In the genomic region with DNA sequence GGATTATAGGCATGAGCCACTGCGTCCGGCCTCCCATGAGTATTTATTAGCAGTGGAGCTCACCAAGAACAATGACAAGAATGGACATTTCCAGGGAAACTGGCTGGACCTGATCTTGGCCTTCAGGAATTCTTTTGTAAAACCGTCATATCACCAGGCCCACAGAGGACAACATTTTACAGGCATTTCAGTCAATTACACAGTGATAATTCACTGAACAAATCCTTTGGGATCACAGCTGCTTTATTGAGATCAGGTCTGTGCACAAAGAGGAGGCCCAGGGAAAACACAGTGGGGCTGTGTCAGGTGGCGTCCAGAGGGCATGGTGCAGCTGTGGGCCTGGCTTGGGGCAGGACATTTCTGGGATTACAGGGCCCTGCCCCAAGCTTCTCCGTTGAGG, we compare ENCODE assay signal across 24 cellular contexts. TPM values are rescaled to one million over a fixed set of nuclear protein-coding genes. Genes with fewer than 3 reads are reported as not detected.
DNase-seq lines count a peak whose midpoint lies in the region; ATAC-seq and TF ChIP-seq lines count a peak whose summit lies in the region.
"Had no signal": no experiment of that assay in that cellular context is flagged by ENCODE, and none has a peak within 500 bp of the region (broad histone marks: within the 10 kb centered on the region; RNA-seq: fewer than 3 reads in every experiment).

No MANE protein-coding gene starts in this region.

- peak overlapping the region; percentile 55 for H3K18ac ChIP-seq in neuronal stem cell (ENCODE audit: low read length)

- no peaks in the 10 kb centered on the region for H3K79me1 ChIP-seq in neuronal stem cell (ENCODE audit: low read depth, low read length)

- no peaks in the 10 kb centered on the region for H3K27me3 ChIP-seq in SJCRH30
- no peaks in the 10 kb centered on the region for H3K27me3 ChIP-seq in hepatocyte
- H3K27me3 ChIP-seq in neuronal stem cell (ENCODE audit: control insufficient read depth in 3 of 3, insufficient read depth in 3 of 3, low read depth in 1 of 3, low read length in 3 of 3), result no peaks in the 10 kb centered on the region
- no peaks in the 10 kb centered on the region for H3K27me3 ChIP-seq in tibial artery
- H3K27me3 ChIP-seq: BE2C, MG63 had no signal

- H2AK5ac ChIP-seq in neuronal stem cell (ENCODE audit: low read depth, low read length), result no peak overlapping the region

- H3K4me3 ChIP-seq in SJCRH30 (no peak overlapping the region), hepatocyte (no peak overlapping the region), neuronal stem cell (ENCODE audit: low read length in 2 of 2) (no peak overlapping the region), tibial artery (no peak overlapping the region)
- H3K4me3 ChIP-seq: A549, K562, MG63 had no signal

- peaks cover 16% of the 10 kb centered on the region for H3K27me3 Mint-ChIP-seq in WTC11 (ENCODE audit: low read depth)
- H3K27me3 Mint-ChIP-seq: CD4-positive, CD25-positive, alpha-beta regulatory T cell had no signal

- no peak overlapping the region for H4K91ac ChIP-seq in neuronal stem cell (ENCODE audit: low read depth, low read length, poor library complexity)

- H2AFZ ChIP-seq in hepatocyte (no peak overlapping the region), neuronal stem cell (ENCODE audit: low read length) (no peak overlapping the region)

- no peak overlapping the region for H3K4me3 Mint-ChIP-seq in WTC11
- H3K4me3 Mint-ChIP-seq: CD4-positive, CD25-positive, alpha-beta regulatory T cell had no signal

- H3K4ac ChIP-seq in neuronal stem cell (ENCODE audit: low read length), result no peak overlapping the region

- H3K9me3 ChIP-seq in SJCRH30 (replicated peaks) (no peaks in the 10 kb centered on the region), hepatocyte (ENCODE audit: low read depth) (no peaks in the 10 kb centered on the region), neuronal stem cell (replicated peaks in 1 of 2; ENCODE audit: control insufficient read depth in 2 of 2, insufficient read depth in 1 of 2, low read depth in 1 of 2, low read length in 2 of 2) (peaks cover 0 to under 1% of the 10 kb centered on the region in 2 donors), tibial artery (no peaks in the 10 kb centered on the region)
- H3K9me3 ChIP-seq: A549, BE2C, MG63 had no signal

- H3K36me3 Mint-ChIP-seq in WTC11, result peaks cover 7% of the 10 kb centered on the region; the same call in 1 of the 2 replicates

- H3K27ac ChIP-seq in SJCRH30, result peak overlapping the region; percentile 24
- peak overlapping the region; percentile 47 for H3K27ac ChIP-seq in hepatocyte
- peak overlapping the region; percentile 22 for H3K27ac ChIP-seq in neuronal stem cell (replicated peaks; ENCODE audit: low read length)
- H3K27ac ChIP-seq in tibial artery, result no peak overlapping the region
- H3K27ac ChIP-seq: A549 had no signal

- TF ChIP-seq CTCF in hepatocyte (IDR thresholded peaks at IDR 0.05; ENCODE audit: poor library complexity), result no peak
- no peak for TF ChIP-seq CTCF in tibial artery (IDR thresholded peaks at IDR 0.05)
- TF ChIP-seq CTCF in WTC11 (IDR thresholded peaks at IDR 0.05), result no peak

- H3K4me2 ChIP-seq in hepatocyte, result no peak overlapping the region
- H3K4me2 ChIP-seq in neuronal stem cell (ENCODE audit: insufficient read depth, low read length, poor library complexity, severe bottlenecking), result no peak overlapping the region
- H3K4me2 ChIP-seq: A549 had no signal

- no peak overlapping the region for H3K23ac ChIP-seq in neuronal stem cell (ENCODE audit: low read depth, low read length, poor library complexity)

- DNase-seq in SJCRH30 (peak; percentile 77 to 85), hepatocyte (ENCODE audit: low spot score) (no peak), neuronal stem cell (ENCODE audit: low spot score) (no peak), tibial artery (no peak), WTC11 (ENCODE audit: low spot score) (no peak), NOMO-1 (lab: John Stamatoyannopoulos, UW; ENCODE audit: unreplicated experiment in 2 of 2) (no peak), head of caudate nucleus (no peak)
- DNase-seq: BE2C; CD4-positive, CD25-positive, alpha-beta regulatory T cell; DMS79; MG63; NCI-H1417; NCI-H1694 treated with DMSO at 0.1 percent for 48 hours; NCI-H2081 treated with DMSO at 0.1 percent for 48 hours; NCI-H2171 treated with DMSO at 0.1 percent for 48 hours; NCI-H446; NCI-H526; SIG-M5 had no signal

- H3K4me1 ChIP-seq in SJCRH30 (peaks cover 31% of the 10 kb centered on the region), hepatocyte (ENCODE audit: insufficient read depth) (no peaks in the 10 kb centered on the region), neuronal stem cell (ENCODE audit: control insufficient read depth in 2 of 2, insufficient read depth in 1 of 2, low read depth in 1 of 2, low read length in 2 of 2) (peaks cover 21 to 23% of the 10 kb centered on the region in 2 donors), tibial artery (no peaks in the 10 kb centered on the region)
- H3K4me1 ChIP-seq: A549, BE2C had no signal

- H3K9me2 ChIP-seq in hepatocyte (replicated peaks; ENCODE audit: insufficient read depth), result no peaks in the 10 kb centered on the region

- H2BK5ac ChIP-seq in neuronal stem cell (ENCODE audit: low read length), result no peak overlapping the region

- H2BK12ac ChIP-seq in neuronal stem cell (ENCODE audit: low read length), result no peak overlapping the region

- no peak overlapping the region for H3K9ac ChIP-seq in neuronal stem cell (ENCODE audit: low read depth, low read length, poor library complexity)

- H3K79me2 ChIP-seq in hepatocyte, result no peaks in the 10 kb centered on the region

- intact Hi-C loops in tibial artery (cut with DNase I; ENCODE audit: low total_unique reads) (no loop called here), head of caudate nucleus (cut with DNase I) (no loop called here)

- H3K4me1 Mint-ChIP-seq in WTC11, result peaks cover 37% of the 10 kb centered on the region

- H3K27ac Mint-ChIP-seq in WTC11, result no peak overlapping the region
- H3K27ac Mint-ChIP-seq: CD4-positive, CD25-positive, alpha-beta regulatory T cell had no signal

- H4K8ac ChIP-seq in neuronal stem cell (ENCODE audit: low read depth, low read length), result no peak overlapping the region

- H2BK15ac ChIP-seq in neuronal stem cell (ENCODE audit: low read length), result no peak overlapping the region

- POLR2A ChIA-PET in WTC11 (lab: Charles Lee), result no interaction called here

- no peak for ATAC-seq in WTC11
- ATAC-seq: A549, K562, Panc1, SK-N-SH treated with all-trans-retinoic acid at 6 μM for 48 hours had no signal

- no peaks in the 10 kb centered on the region for H3K9me3 Mint-ChIP-seq in WTC11
- H3K9me3 Mint-ChIP-seq: CD4-positive, CD25-positive, alpha-beta regulatory T cell had no signal

- H4K20me1 ChIP-seq in hepatocyte (ENCODE audit: insufficient read depth, poor library complexity, severe bottlenecking), result no peaks in the 10 kb centered on the region

- 68% methylated on average over 5 of the region's 5 CpGs for WGBS in hepatocyte (ENCODE audit: low lambda C conversion rate, missing lambda C conversion rate)
- WGBS in neuronal stem cell (ENCODE audit: extremely low coverage in 2 of 2, insufficient read length in 2 of 2, insufficient replicate concordance in 1 of 2), 2 donors, result no CpG with 5 or more reads among the region's 5 CpGs

- CTCF ChIA-PET in WTC11 (lab: Charles Lee), result interaction anchor here (0.9 to 2.7 kb wide), 7 partner anchors 17 to 121 kb away, joined by 3 to 15 read pairs (median 5); no protein-coding TSS in a partner anchor

- no peaks in the 10 kb centered on the region for H3K36me3 ChIP-seq in SJCRH30
- H3K36me3 ChIP-seq in hepatocyte (replicated peaks; ENCODE audit: insufficient read depth, low read depth), result no peaks in the 10 kb centered on the region
- H3K36me3 ChIP-seq in neuronal stem cell (replicated peaks in 1 of 2; ENCODE audit: control insufficient read depth in 2 of 2, insufficient read depth in 2 of 2, low read length in 2 of 2), result peaks cover 3 to 22% of the 10 kb centered on the region in 2 donors
- peaks cover 0 to 14% (median 0%) of the 10 kb centered on the region in 3 donors for H3K36me3 ChIP-seq in tibial artery
- H3K36me3 ChIP-seq: BE2C, MG63 had no signal

- H3K14ac ChIP-seq in neuronal stem cell (ENCODE audit: low read length), result no peak overlapping the region

- H2BK120ac ChIP-seq in neuronal stem cell (ENCODE audit: low read depth, low read length), result no peak overlapping the region

TF ChIP-seq in WTC11, 78 proteins besides CTCF, POLR2A, EP300 and RAD21:
- TF ChIP-seq HMGA2 (CRISPR knock-in tag; IDR thresholded peaks at IDR 0.05) (no peak), FOXP1 (CRISPR knock-in tag; IDR thresholded peaks at IDR 0.05; ENCODE audit: borderline replicate concordance) (no peak)
- TF ChIP-seq, protein P1, sequence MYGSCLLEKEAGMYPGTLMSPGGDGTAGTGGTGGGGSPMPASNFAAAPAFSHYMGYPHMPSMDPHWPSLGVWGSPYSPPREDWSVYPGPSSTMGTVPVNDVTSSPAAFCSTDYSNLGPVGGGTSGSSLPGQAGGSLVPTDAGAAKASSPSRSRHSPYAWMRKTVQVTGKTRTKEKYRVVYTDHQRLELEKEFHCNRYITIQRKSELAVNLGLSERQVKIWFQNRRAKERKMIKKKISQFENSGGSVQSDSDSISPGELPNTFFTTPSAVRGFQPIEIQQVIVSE (CRISPR knock-in tag; IDR thresholded peaks at IDR 0.05; ENCODE audit: borderline replicate concordance), result no peak

RNA-seq across cellular contexts. Expression of a gene that starts 30.1 kb away (rescaled TPM):
- 0.40 TPM in 1 of 2 replicates, not detected in the other for total RNA-seq in SJCRH30 (2014; rRNA removed; shearing (Covaris generic))
- total RNA-seq in hepatocyte, result 1.2 and 4.1 TPM in 2 replicates
- 0.49 and 0.52 TPM in 2 replicates for polyA plus RNA-seq in hepatocyte
- polyA plus RNA-seq in neuronal stem cell (2013, experiment 1 of 2), result 0.73 TPM
- 0.60 TPM for polyA plus RNA-seq in neuronal stem cell (2013, experiment 2 of 2)
- total RNA-seq in WTC11 (2021), result not detected in 3 replicates
- total RNA-seq: CD4-positive, CD25-positive, alpha-beta regulatory T cell; HepG2; HT-29 had no signal
- polyA plus RNA-seq: A549; CD4-positive, CD25-positive, alpha-beta regulatory T cell; HepG2 had no signal

RNA-seq across cellular contexts. Expression of a gene that starts 57.6 kb away (rescaled TPM):
- total RNA-seq in SJCRH30 (2014; rRNA removed; shearing (Covaris generic)), result 12.5 and 13.7 TPM in 2 replicates
- 21.6 and 22.0 TPM in 2 replicates for total RNA-seq in hepatocyte
- polyA plus RNA-seq in hepatocyte, result 10.4 and 12.2 TPM in 2 replicates
- 14.4 TPM for polyA plus RNA-seq in neuronal stem cell (2013, experiment 1 of 2)
- polyA plus RNA-seq in neuronal stem cell (2013, experiment 2 of 2), result 15.1 TPM
- total RNA-seq in WTC11 (2021), result 11.0 to 13.5 TPM (median 13.4 TPM) in 3 replicates
- total RNA-seq: HT-29 had no signal

Comparison
In these comparisons a context has a peak if more than half of its experiments do, and no peak if none do; other contexts are left out.
1. DNase-seq: peak in SJCRH30 (2 of 2); none in hepatocyte (single experiment), neuronal stem cell (single experiment), tibial artery (0 of 2), WTC11 (single experiment), NOMO-1 (0 of 2) and head of caudate nucleus (0 of 42).
2. H3K27ac ChIP-seq: peak in SJCRH30 (single experiment), hepatocyte (single experiment) and neuronal stem cell (single experiment); none in tibial artery (0 of 2).